10 cellular contexts compared by ENCODE assay signal in the genomic region with DNA sequence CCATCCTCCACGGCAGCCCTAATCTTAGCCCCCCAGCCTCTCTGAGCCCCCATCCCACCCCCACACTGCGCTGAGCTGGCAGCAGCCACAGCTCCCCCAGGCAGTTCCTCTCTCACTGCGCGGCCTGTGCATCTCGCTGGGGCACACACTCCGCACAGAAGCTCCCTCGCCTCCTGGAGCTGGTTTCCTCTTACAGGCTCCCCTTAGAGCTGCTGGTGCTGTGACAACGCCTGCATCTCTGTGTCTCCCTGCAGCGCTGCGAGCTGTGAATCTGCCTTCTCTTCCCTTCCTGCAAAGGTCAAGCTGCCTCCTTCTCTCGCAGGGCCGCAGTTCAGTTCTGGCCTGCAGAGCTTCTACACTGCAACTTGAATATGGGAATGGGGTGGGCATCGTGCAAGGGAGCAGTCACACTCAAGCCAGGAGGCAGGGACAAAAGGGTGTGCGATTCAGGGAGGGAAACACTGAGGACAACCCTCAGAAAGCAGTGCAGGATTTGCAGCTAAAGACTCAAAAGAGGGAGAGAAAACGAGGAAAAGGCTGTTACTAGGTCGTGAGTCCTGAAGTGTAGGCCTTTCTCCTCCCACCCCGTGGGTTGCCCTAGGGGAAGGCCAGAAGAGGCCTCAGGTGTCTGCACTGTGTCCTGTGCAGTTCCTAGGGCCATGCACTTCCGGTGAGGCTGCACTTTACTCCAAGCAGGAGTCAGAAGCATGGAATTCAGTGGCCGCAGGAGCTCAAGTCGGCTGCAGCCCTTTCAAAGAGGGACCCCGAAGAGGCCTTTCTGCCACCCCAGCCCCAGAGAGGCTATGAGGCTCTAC.
A peak's percentile ranks its signal among the peaks of the same experiment; 100 is the strongest.
DNase-seq lines count a peak whose midpoint lies in the region; ATAC-seq and TF ChIP-seq lines count a peak whose summit lies in the region.
"Had no signal": no experiment of that assay in that cellular context is flagged by ENCODE, and none has a peak within 500 bp of the region (broad histone marks: within the 10 kb centered on the region; RNA-seq: fewer than 3 reads in every experiment).

No MANE protein-coding gene starts in this region.

- no peaks in the 10 kb centered on the region for H3K9me3 Mint-ChIP-seq in activated CD8-positive, alpha-beta memory T cell treated with anti-CD3 and anti-CD28 coated beads, Interleukin-2, amount 10 ng/mL, durations not matched to agents 7 days and 5 days (ENCODE audit: low read depth)
- peaks cover 0 to 2% of the 10 kb centered on the region in 2 donors for H3K9me3 Mint-ChIP-seq in stimulated activated naive B cell treated with anti-CD40 and anti-IgM and Interleukin-4, amounts not matched to agents 10 μg/mL and 1 μg/mL and 100 μg/mL, for 72 hours
- H3K9me3 Mint-ChIP-seq in activated CD4-positive, alpha-beta memory T cell treated with anti-CD3 and anti-CD28 coated beads, Interleukin-2, amount 10 ng/mL, durations not matched to agents 7 days and 5 days = no peaks in the 10 kb centered on the region

- no peak overlapping the region for H3K4me3 ChIP-seq in choroid plexus epithelial cell (ENCODE audit: low read depth, low read length)

- CTCF ChIA-PET in activated CD8-positive, alpha-beta memory T cell treated with anti-CD3 and anti-CD28 coated beads, Interleukin-2, amount 10 ng/mL, durations not matched to agents 7 days and 5 days (lab: Charles Lee) = interaction anchor here (1.2 kb wide), 1 partner anchor 55 kb away, joined by 3 read pairs; no protein-coding TSS in a partner anchor
- CTCF ChIA-PET in activated CD4-positive, alpha-beta memory T cell treated with anti-CD3 and anti-CD28 coated beads, Interleukin-2, amount 10 ng/mL, durations not matched to agents 7 days and 5 days (lab: Charles Lee) = interaction anchor here (0.6 to 1.0 kb wide), 2 partner anchors 159 to 280 kb away, joined by 3 to 5 read pairs; no protein-coding TSS in a partner anchor

- H3K4me3 Mint-ChIP-seq in activated CD8-positive, alpha-beta memory T cell treated with anti-CD3 and anti-CD28 coated beads, Interleukin-2, amount 10 ng/mL, durations not matched to agents 7 days and 5 days = no peak overlapping the region
- H3K4me3 Mint-ChIP-seq in stimulated activated naive B cell treated with anti-CD40 and anti-IgM and Interleukin-4, amounts not matched to agents 10 μg/mL and 1 μg/mL and 100 μg/mL, for 72 hours = peak overlapping the region in 1 of 2 donors; percentile 40
- no peak overlapping the region for H3K4me3 Mint-ChIP-seq in activated CD4-positive, alpha-beta memory T cell treated with anti-CD3 and anti-CD28 coated beads, Interleukin-2, amount 10 ng/mL, durations not matched to agents 7 days and 5 days

- no peak overlapping the region for H3K27ac Mint-ChIP-seq in activated CD8-positive, alpha-beta memory T cell treated with anti-CD3 and anti-CD28 coated beads, Interleukin-2, amount 10 ng/mL, durations not matched to agents 7 days and 5 days
- peak overlapping the region; percentile 81 for H3K27ac Mint-ChIP-seq in stimulated activated naive B cell treated with anti-CD40 and anti-IgM and Interleukin-4, amounts not matched to agents 10 μg/mL and 1 μg/mL and 100 μg/mL, for 72 hours
- H3K27ac Mint-ChIP-seq in activated CD4-positive, alpha-beta memory T cell treated with anti-CD3 and anti-CD28 coated beads, Interleukin-2, amount 10 ng/mL, durations not matched to agents 7 days and 5 days = no peak overlapping the region

- no peak for TF ChIP-seq CTCF in choroid plexus epithelial cell (conservative IDR thresholded peaks at IDR 0.05; ENCODE audit: low read depth, low read length)

- H3K27me3 Mint-ChIP-seq in activated CD8-positive, alpha-beta memory T cell treated with anti-CD3 and anti-CD28 coated beads, Interleukin-2, amount 10 ng/mL, durations not matched to agents 7 days and 5 days = peaks cover 39% of the 10 kb centered on the region
- H3K27me3 Mint-ChIP-seq in stimulated activated naive B cell treated with anti-CD40 and anti-IgM and Interleukin-4, amounts not matched to agents 10 μg/mL and 1 μg/mL and 100 μg/mL, for 72 hours = peaks cover 26 to 52% of the 10 kb centered on the region in 2 donors
- peaks cover 41% of the 10 kb centered on the region for H3K27me3 Mint-ChIP-seq in activated CD4-positive, alpha-beta memory T cell treated with anti-CD3 and anti-CD28 coated beads, Interleukin-2, amount 10 ng/mL, durations not matched to agents 7 days and 5 days

- no peak for ATAC-seq in activated CD8-positive, alpha-beta memory T cell treated with anti-CD3 and anti-CD28 coated beads, Interleukin-2, amount 10 ng/mL, durations not matched to agents 7 days and 5 days
- no peak for ATAC-seq in stimulated activated naive B cell treated with anti-CD40 and anti-IgM and Interleukin-4, amounts not matched to agents 10 μg/mL and 1 μg/mL and 100 μg/mL, for 72 hours (replicated peaks)
- no peak for ATAC-seq in GM18868 (IDR thresholded peaks at IDR 0.05; ENCODE audit: unreplicated experiment)

- peak; percentile 19 for DNase-seq in activated CD8-positive, alpha-beta memory T cell treated with anti-CD3 and anti-CD28 coated beads, Interleukin-2, amount 50 U/mL, for 4 hours
- no peak for DNase-seq in activated CD8-positive, alpha-beta memory T cell treated with anti-CD3 and anti-CD28 coated beads, Interleukin-2, amount 10 ng/mL, durations not matched to agents 7 days and 5 days
- peak; percentile 34 for DNase-seq in NCI-H2107 (lab: John Stamatoyannopoulos, UW)
- DNase-seq in choroid plexus epithelial cell (ENCODE audit: low read depth) = peak; percentile 24
- no peak for DNase-seq in stimulated activated naive B cell treated with anti-CD40 and anti-IgM and Interleukin-4, amounts not matched to agents 10 μg/mL and 1 μg/mL and 100 μg/mL, for 72 hours
- no peak for DNase-seq in HUDEP-2 (lab: John Stamatoyannopoulos, UW; ENCODE audit: unreplicated experiment in 76 of 76)
- DNase-seq in activated CD4-positive, alpha-beta memory T cell treated with anti-CD3 and anti-CD28 coated beads, Interleukin-2, amount 10 ng/mL, durations not matched to agents 7 days and 5 days = no peak
- DNase-seq: COR-L47, NCI-H524 treated with DMSO at 0.1 percent for 48 hours had no signal

- peaks cover 30% of the 10 kb centered on the region for H3K4me1 Mint-ChIP-seq in activated CD8-positive, alpha-beta memory T cell treated with anti-CD3 and anti-CD28 coated beads, Interleukin-2, amount 10 ng/mL, durations not matched to agents 7 days and 5 days
- H3K4me1 Mint-ChIP-seq in stimulated activated naive B cell treated with anti-CD40 and anti-IgM and Interleukin-4, amounts not matched to agents 10 μg/mL and 1 μg/mL and 100 μg/mL, for 72 hours = peaks cover 24 to 70% of the 10 kb centered on the region in 2 donors
- H3K4me1 Mint-ChIP-seq in activated CD4-positive, alpha-beta memory T cell treated with anti-CD3 and anti-CD28 coated beads, Interleukin-2, amount 10 ng/mL, durations not matched to agents 7 days and 5 days = peaks cover 38% of the 10 kb centered on the region

- H3K36me3 Mint-ChIP-seq in activated CD8-positive, alpha-beta memory T cell treated with anti-CD3 and anti-CD28 coated beads, Interleukin-2, amount 10 ng/mL, durations not matched to agents 7 days and 5 days = no peaks in the 10 kb centered on the region
- H3K36me3 Mint-ChIP-seq in stimulated activated naive B cell treated with anti-CD40 and anti-IgM and Interleukin-4, amounts not matched to agents 10 μg/mL and 1 μg/mL and 100 μg/mL, for 72 hours = peaks cover 0 to 6% of the 10 kb centered on the region in 2 donors
- H3K36me3 Mint-ChIP-seq in activated CD4-positive, alpha-beta memory T cell treated with anti-CD3 and anti-CD28 coated beads, Interleukin-2, amount 10 ng/mL, durations not matched to agents 7 days and 5 days (ENCODE audit: low read depth) = no peaks in the 10 kb centered on the region

- POLR2A ChIA-PET in activated CD4-positive, alpha-beta memory T cell treated with anti-CD3 and anti-CD28 coated beads, Interleukin-2, amount 10 ng/mL, durations not matched to agents 7 days and 5 days (lab: Charles Lee) = interaction anchor here (0.9 to 2.6 kb wide), 5 partner anchors 10 to 194 kb away, joined by 3 to 12 read pairs (median 4); a partner anchor contains a TSS

Comparison
In these comparisons a context has a peak if more than half of its experiments do, and no peak if none do; other contexts are left out.
1. DNase-seq: peak in activated CD8-positive, alpha-beta memory T cell treated with anti-CD3 and anti-CD28 coated beads, Interleukin-2, amount 50 U/mL, for 4 hours (single experiment), NCI-H2107 (single experiment) and choroid plexus epithelial cell (single experiment); none in activated CD8-positive, alpha-beta memory T cell treated with anti-CD3 and anti-CD28 coated beads, Interleukin-2, amount 10 ng/mL, durations not matched to agents 7 days and 5 days (single experiment), stimulated activated naive B cell treated with anti-CD40 and anti-IgM and Interleukin-4, amounts not matched to agents 10 μg/mL and 1 μg/mL and 100 μg/mL, for 72 hours (single experiment), HUDEP-2 (0 of 76) and activated CD4-positive, alpha-beta memory T cell treated with anti-CD3 and anti-CD28 coated beads, Interleukin-2, amount 10 ng/mL, durations not matched to agents 7 days and 5 days (single experiment).